9 cellular contexts compared by ENCODE assay signal in genomic region chr1:220880367-220880680, GRCh38. TPM values are rescaled to one million over a fixed set of nuclear protein-coding genes. Genes with fewer than 3 reads are reported as not detected.
DNase-seq lines count a peak whose midpoint lies in the region; ATAC-seq, FAIRE-seq and TF ChIP-seq lines count a peak whose summit lies in the region.
"Had no signal": no experiment of that assay in that cellular context is flagged by ENCODE, and none has a peak within 500 bp of the region (broad histone marks: within the 10 kb centered on the region; RNA-seq: fewer than 3 reads in every experiment).

No MANE protein-coding gene starts in this region.

- intact Hi-C loops in CD14-positive monocyte (cut with micrococcal nuclease): loop anchor here (5.0 to 10.0 kb wide), 4 partner anchors 74 to 284 kb away; no protein-coding TSS in a partner anchor
- intact Hi-C loops in PC-9 (cut with micrococcal nuclease; ENCODE audit: unreplicated experiment): no loop called here
- intact Hi-C loops in endothelial cell of umbilical vein (cut with micrococcal nuclease): no loop called here

- no peak for TF ChIP-seq CTCF in CD14-positive monocyte (IDR thresholded peaks at IDR 0.05)
- no peak for TF ChIP-seq CTCF in PC-9 (conservative IDR thresholded peaks at IDR 0.05)
- TF ChIP-seq CTCF in endothelial cell of umbilical vein (IDR thresholded peaks at IDR 0.05; ENCODE audit: extremely low read depth in 1 of 2, insufficient read depth in 1 of 2, low read depth in 1 of 2, low read length in 2 of 2): peak in 1 of 2 donors; percentile 0
- no peak for TF ChIP-seq CTCF in osteocyte (IDR thresholded peaks at IDR 0.05)
- TF ChIP-seq CTCF in GM13976 (IDR thresholded peaks at IDR 0.05; ENCODE audit: borderline replicate concordance, control extremely low read depth, extremely low read depth, insufficient read depth, missing control alignments): no peak

- peak overlapping the region; percentile 88 for H3K4me2 ChIP-seq in PC-9
- peak overlapping the region; percentile 66 for H3K4me2 ChIP-seq in endothelial cell of umbilical vein (ENCODE audit: insufficient read depth, low read length)

- H3K9me1 ChIP-seq in endothelial cell of umbilical vein (replicated peaks; ENCODE audit: control insufficient read depth, extremely low read depth, insufficient read depth, low read length): no peaks in the 10 kb centered on the region

- ATAC-seq in GM18502 (IDR thresholded peaks at IDR 0.05; ENCODE audit: poor library complexity, unreplicated experiment): no peak

- H3K9ac ChIP-seq in endothelial cell of umbilical vein (replicated peaks; ENCODE audit: extremely low read depth, insufficient read depth, low read length): peak overlapping the region; percentile 67

- TF ChIP-seq POLR2A in endothelial cell of umbilical vein (IDR thresholded peaks at IDR 0.05; ENCODE audit: low read depth, low read length): no peak

- BruUV-seq in PC-9 (replicated peaks; lab: Mats Ljungman, UMichigan): no TSS peak
- no TSS peak for BruUV-seq in endothelial cell of umbilical vein (replicated peaks; lab: Mats Ljungman, UMichigan)

- H3K27me3 Mint-ChIP-seq in CD14-positive monocyte (ENCODE audit: low read depth in 3 of 3): peaks cover 3 to 12% (median 4%) of the 10 kb centered on the region in 3 donors
- peaks cover 93% of the 10 kb centered on the region for H3K27me3 Mint-ChIP-seq in osteocyte (ENCODE audit: unreplicated experiment)

- no peaks in the 10 kb centered on the region for H3K9me2 ChIP-seq in PC-9 (ENCODE audit: insufficient read depth)

- no peak for DNase-seq in CD14-positive monocyte (ENCODE audit: low spot score)
- no peak for DNase-seq in PC-9
- DNase-seq in endothelial cell of umbilical vein (ENCODE audit: low read depth, low spot score): no peak
- no peak for DNase-seq in osteocyte (ENCODE audit: extremely low spot score, unreplicated experiment)
- no peak for DNase-seq in islet precursor cell
- DNase-seq in iPS-NIHi11 (ENCODE audit: low spot score): no peak
- DNase-seq in GM13976 (ENCODE audit: low spot score): no peak
- DNase-seq: KG1 had no signal

- no peak for FAIRE-seq in endothelial cell of umbilical vein (lab: Jason Lieb, UNC)

- H3K9me3 ChIP-seq in PC-9 (ENCODE audit: insufficient read depth, low read depth): no peaks in the 10 kb centered on the region
- no peaks in the 10 kb centered on the region for H3K9me3 ChIP-seq in endothelial cell of umbilical vein (replicated peaks; ENCODE audit: control insufficient read depth, insufficient read depth, low read length)

- H3K4me1 ChIP-seq in PC-9 (replicated peaks; ENCODE audit: insufficient read depth) (peaks cover 6% of the 10 kb centered on the region), endothelial cell of umbilical vein (ENCODE audit: control insufficient read depth, extremely low read depth, insufficient read depth, low read length) (peaks cover 35% of the 10 kb centered on the region)

- H3K36me3 ChIP-seq in PC-9 (ENCODE audit: low read depth) (no peaks in the 10 kb centered on the region), endothelial cell of umbilical vein (ENCODE audit: control insufficient read depth in 2 of 2, extremely low read depth in 1 of 2, insufficient read depth in 2 of 2, low read length in 2 of 2) (peaks cover 0 to 4% of the 10 kb centered on the region in 2 experiments)

- POLR2A ChIA-PET in PC-9 (lab: Charles Lee; ENCODE audit: unreplicated experiment) (no interaction called here), endothelial cell of umbilical vein (lab: Charles Lee) (no interaction called here)

- dilution Hi-C loops in endothelial cell of umbilical vein (cut with MboI; ENCODE audit: extremely low pct_ligation_motif_present, low sequenced_read_pairs): no loop called here

- H3F3A ChIP-seq in PC-9 (ENCODE audit: insufficient read depth, low read depth): no peaks in the 10 kb centered on the region

- H3K4me3 ChIP-seq in PC-9 (peak overlapping the region; percentile 93; the same call in 1 of the 2 replicates), endothelial cell of umbilical vein (replicated peaks in 1 of 3; ENCODE audit: insufficient read depth in 1 of 3, low read depth in 1 of 3, low read length in 3 of 3) (peak overlapping the region; percentile 80 to 87 (median 82))

- CTCF ChIA-PET in PC-9 (lab: Charles Lee) (no interaction called here), endothelial cell of umbilical vein (lab: Charles Lee) (interaction anchor here (2.0 kb wide), 1 partner anchor 9 kb away, joined by 5 read pairs; no protein-coding TSS in a partner anchor)

- H3K4me3 Mint-ChIP-seq in CD14-positive monocyte (peak overlapping the region; percentile 99), osteocyte (ENCODE audit: unreplicated experiment) (peak overlapping the region; percentile 75)

- H3K27me3 ChIP-seq in PC-9 (ENCODE audit: insufficient read depth, low read depth) (no peaks in the 10 kb centered on the region), endothelial cell of umbilical vein (ENCODE audit: control insufficient read depth in 2 of 2, insufficient read depth in 2 of 2, low read length in 2 of 2) (peaks cover 6 to 16% of the 10 kb centered on the region in 2 experiments)

- peaks cover 72% of the 10 kb centered on the region for H3K4me1 Mint-ChIP-seq in CD14-positive monocyte
- H3K4me1 Mint-ChIP-seq in osteocyte (ENCODE audit: unreplicated experiment): peaks cover 58% of the 10 kb centered on the region

- H4K20me1 ChIP-seq in PC-9 (ENCODE audit: insufficient read depth): no peaks in the 10 kb centered on the region
- H4K20me1 ChIP-seq in endothelial cell of umbilical vein (replicated peaks; ENCODE audit: control insufficient read depth, extremely low read depth, insufficient read depth, low read length): no peaks in the 10 kb centered on the region

- peaks cover 0 to 8% (median 3%) of the 10 kb centered on the region in 7 donors for H3K9me3 Mint-ChIP-seq in CD14-positive monocyte
- H3K9me3 Mint-ChIP-seq in osteocyte (ENCODE audit: unreplicated experiment): no peaks in the 10 kb centered on the region

- H3K27ac ChIP-seq in PC-9 (no peak overlapping the region), endothelial cell of umbilical vein (ENCODE audit: insufficient read depth, low read depth, low read length) (no peak overlapping the region)

- H3K36me3 Mint-ChIP-seq in CD14-positive monocyte (peaks cover 28 to 38% of the 10 kb centered on the region in 2 donors), osteocyte (ENCODE audit: unreplicated experiment) (no peaks in the 10 kb centered on the region)

- in situ Hi-C loops in GM13976 (cut with MboI; ENCODE audit: low sequenced_read_pairs, unreplicated experiment): no loop called here

- H2AFZ ChIP-seq in PC-9: peak overlapping the region; percentile 93
- H2AFZ ChIP-seq in endothelial cell of umbilical vein (ENCODE audit: low read depth, low read length): peak overlapping the region; percentile 80

- H3K79me2 ChIP-seq in PC-9 (ENCODE audit: low read depth): no peaks in the 10 kb centered on the region
- H3K79me2 ChIP-seq in endothelial cell of umbilical vein (ENCODE audit: control insufficient read depth, insufficient read depth, low read length): no peaks in the 10 kb centered on the region

- H3K27ac Mint-ChIP-seq in CD14-positive monocyte (peak overlapping the region; percentile 93 to 99 (median 97)), osteocyte (ENCODE audit: unreplicated experiment) (no peak overlapping the region)

TF ChIP-seq in endothelial cell of umbilical vein, 7 proteins besides CTCF, POLR2A, EP300 and RAD21:
- TF ChIP-seq, protein P1, sequence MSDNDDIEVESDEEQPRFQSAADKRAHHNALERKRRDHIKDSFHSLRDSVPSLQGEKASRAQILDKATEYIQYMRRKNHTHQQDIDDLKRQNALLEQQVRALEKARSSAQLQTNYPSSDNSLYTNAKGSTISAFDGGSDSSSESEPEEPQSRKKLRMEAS (IDR thresholded peaks at IDR 0.05; ENCODE audit: insufficient read depth, insufficient read length): no peak
- TF ChIP-seq EZH2 (IDR thresholded peaks at IDR 0.05; ENCODE audit: borderline replicate concordance, low read depth, low read length, severe bottlenecking) (peak; percentile 6), GATA2 (IDR thresholded peaks at IDR 0.05; ENCODE audit: insufficient read depth, insufficient read length, low read depth, low read length) (no peak)

RNA-seq across cellular contexts. Expression of gene HLX, which starts 1.1 kb away (rescaled TPM):
- polyA plus RNA-seq in CD14-positive monocyte (10 to 100 TPM; 17.1 to 17.6 TPM), endothelial cell of umbilical vein (6.7 and 7.5 TPM in 2 replicates)
- total RNA-seq in PC-9 (2021) (1.1 and 1.8 TPM in 2 replicates), endothelial cell of umbilical vein (33.5 and 39.1 TPM in 2 replicates), osteocyte (0.54 and 1.5 TPM in 2 replicates)
- polyA plus RNA-seq in endothelial cell of umbilical vein (2011; cell fraction: cytosol; rRNA removed): 4.9 and 5.7 TPM in 2 replicates
- 13.9 and 18.4 TPM in 2 replicates for polyA plus RNA-seq in endothelial cell of umbilical vein (2011; cell fraction: nucleus; rRNA removed)
- 8.3 and 9.2 TPM in 2 replicates for polyA plus RNA-seq in endothelial cell of umbilical vein (2012)
- polyA minus RNA-seq in endothelial cell of umbilical vein: 4.2 and 5.4 TPM in 2 replicates
- 3.1 TPM for polyA minus RNA-seq in endothelial cell of umbilical vein (2011; cell fraction: cytosol; rRNA and poly(A)+ RNA removed)
- 7.5 and 10.3 TPM in 2 replicates for polyA minus RNA-seq in endothelial cell of umbilical vein (2011; cell fraction: nucleus; rRNA and poly(A)+ RNA removed)

Comparison
In these comparisons a context has a peak if more than half of its experiments do, and no peak if none do; other contexts are left out.
1. RNA of gene HLX, which starts 1.1 kb away (total RNA-seq): 33.5 to 39.1 TPM in endothelial cell of umbilical vein; 1.1 to 1.8 TPM in PC-9 and 0.54 to 1.5 TPM in osteocyte; every median in the first group is over 10 times any median in the second.
2. intact Hi-C loops: an anchor here in CD14-positive monocyte (5.0 to 10.0 kb wide); none called in PC-9 and endothelial cell of umbilical vein.